ENCODE assay signal across 1 cellular context in the genomic region with DNA sequence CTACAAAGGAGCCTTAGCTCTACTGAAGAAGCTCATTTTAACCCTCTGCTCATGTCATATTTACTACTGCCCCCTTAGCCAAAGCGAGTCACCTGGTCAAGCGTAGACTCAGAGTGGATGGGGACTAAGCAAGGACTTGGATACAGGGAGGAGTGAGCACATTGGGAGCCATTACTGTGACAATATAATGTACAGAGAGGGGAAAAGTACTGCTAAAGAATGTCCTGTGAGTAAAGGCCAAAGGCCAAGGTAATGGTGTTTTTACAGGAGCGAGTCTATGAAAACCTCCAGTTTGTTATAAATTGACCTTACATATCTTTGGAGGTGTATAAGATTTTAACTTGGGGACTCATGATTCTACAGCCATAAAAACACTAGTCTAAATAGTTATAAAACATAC.
A peak's percentile ranks its signal among the peaks of the same experiment; 100 is the strongest.
TF ChIP-seq lines count a peak whose summit lies in the region.

No MANE protein-coding gene starts in this region.

TF ChIP-seq in HepG2, 621 proteins besides CTCF, POLR2A, EP300 and RAD21 (continued from another document):
- TF ChIP-seq, protein P1, sequence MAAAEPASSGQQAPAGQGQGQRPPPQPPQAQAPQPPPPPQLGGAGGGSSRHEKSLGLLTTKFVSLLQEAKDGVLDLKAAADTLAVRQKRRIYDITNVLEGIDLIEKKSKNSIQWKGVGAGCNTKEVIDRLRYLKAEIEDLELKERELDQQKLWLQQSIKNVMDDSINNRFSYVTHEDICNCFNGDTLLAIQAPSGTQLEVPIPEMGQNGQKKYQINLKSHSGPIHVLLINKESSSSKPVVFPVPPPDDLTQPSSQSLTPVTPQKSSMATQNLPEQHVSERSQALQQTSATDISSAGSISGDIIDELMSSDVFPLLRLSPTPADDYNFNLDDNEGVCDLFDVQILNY (CRISPR knock-in tag; conservative IDR thresholded peaks at IDR 0.05), result no peak
- TF ChIP-seq ISL2 (CRISPR knock-in tag; IDR thresholded peaks at IDR 0.05) (no peak), ZNF703 (CRISPR knock-in tag; IDR thresholded peaks at IDR 0.05; ENCODE audit: borderline replicate concordance) (no peak), ZSCAN21 (CRISPR knock-in tag; IDR thresholded peaks at IDR 0.05; ENCODE audit: borderline replicate concordance) (no peak), ZBTB20 (CRISPR knock-in tag; IDR thresholded peaks at IDR 0.05; ENCODE audit: borderline replicate concordance, low read depth) (no peak), NCOA1 (CRISPR knock-in tag; IDR thresholded peaks at IDR 0.05) (no peak), MED1 (CRISPR knock-in tag; IDR thresholded peaks at IDR 0.05) (peak; percentile 75), NR2F1 (CRISPR knock-in tag; IDR thresholded peaks at IDR 0.05) (peak; percentile 40 to 46; a peak in 3 of 4 replicates), PITX1 (CRISPR knock-in tag; IDR thresholded peaks at IDR 0.05) (no peak), ZNF207 (IDR thresholded peaks at IDR 0.05; ENCODE audit: borderline replicate concordance) (no peak), FOXP1 (IDR thresholded peaks at IDR 0.05) (no peak), FOXP1 (CRISPR knock-in tag; IDR thresholded peaks at IDR 0.05) (no peak), RBAK (CRISPR knock-in tag; IDR thresholded peaks at IDR 0.05) (no peak), MAF1 (CRISPR knock-in tag; IDR thresholded peaks at IDR 0.05; ENCODE audit: borderline replicate concordance) (no peak), ZNF10 (CRISPR knock-in tag; IDR thresholded peaks at IDR 0.05; ENCODE audit: borderline replicate concordance, low read depth) (no peak), ZNF101 (CRISPR knock-in tag; IDR thresholded peaks at IDR 0.05; ENCODE audit: borderline replicate concordance, low read depth) (no peak), ATF7-NPFF (CRISPR knock-in tag; IDR thresholded peaks at IDR 0.05; ENCODE audit: low read depth) (no peak), SMARCE1 (IDR thresholded peaks at IDR 0.05; ENCODE audit: borderline replicate concordance) (no peak), POGZ (CRISPR knock-in tag; IDR thresholded peaks at IDR 0.05) (no peak), SUZ12 (IDR thresholded peaks at IDR 0.05; ENCODE audit: low read depth, low read length) (no peak), ZNF510 (CRISPR knock-in tag; IDR thresholded peaks at IDR 0.05; ENCODE audit: low read depth) (no peak), FOXO1 (CRISPR knock-in tag; IDR thresholded peaks at IDR 0.05) (peak; percentile 26; the same call in 1 of the 2 replicates)
- TF ChIP-seq, protein P2, sequence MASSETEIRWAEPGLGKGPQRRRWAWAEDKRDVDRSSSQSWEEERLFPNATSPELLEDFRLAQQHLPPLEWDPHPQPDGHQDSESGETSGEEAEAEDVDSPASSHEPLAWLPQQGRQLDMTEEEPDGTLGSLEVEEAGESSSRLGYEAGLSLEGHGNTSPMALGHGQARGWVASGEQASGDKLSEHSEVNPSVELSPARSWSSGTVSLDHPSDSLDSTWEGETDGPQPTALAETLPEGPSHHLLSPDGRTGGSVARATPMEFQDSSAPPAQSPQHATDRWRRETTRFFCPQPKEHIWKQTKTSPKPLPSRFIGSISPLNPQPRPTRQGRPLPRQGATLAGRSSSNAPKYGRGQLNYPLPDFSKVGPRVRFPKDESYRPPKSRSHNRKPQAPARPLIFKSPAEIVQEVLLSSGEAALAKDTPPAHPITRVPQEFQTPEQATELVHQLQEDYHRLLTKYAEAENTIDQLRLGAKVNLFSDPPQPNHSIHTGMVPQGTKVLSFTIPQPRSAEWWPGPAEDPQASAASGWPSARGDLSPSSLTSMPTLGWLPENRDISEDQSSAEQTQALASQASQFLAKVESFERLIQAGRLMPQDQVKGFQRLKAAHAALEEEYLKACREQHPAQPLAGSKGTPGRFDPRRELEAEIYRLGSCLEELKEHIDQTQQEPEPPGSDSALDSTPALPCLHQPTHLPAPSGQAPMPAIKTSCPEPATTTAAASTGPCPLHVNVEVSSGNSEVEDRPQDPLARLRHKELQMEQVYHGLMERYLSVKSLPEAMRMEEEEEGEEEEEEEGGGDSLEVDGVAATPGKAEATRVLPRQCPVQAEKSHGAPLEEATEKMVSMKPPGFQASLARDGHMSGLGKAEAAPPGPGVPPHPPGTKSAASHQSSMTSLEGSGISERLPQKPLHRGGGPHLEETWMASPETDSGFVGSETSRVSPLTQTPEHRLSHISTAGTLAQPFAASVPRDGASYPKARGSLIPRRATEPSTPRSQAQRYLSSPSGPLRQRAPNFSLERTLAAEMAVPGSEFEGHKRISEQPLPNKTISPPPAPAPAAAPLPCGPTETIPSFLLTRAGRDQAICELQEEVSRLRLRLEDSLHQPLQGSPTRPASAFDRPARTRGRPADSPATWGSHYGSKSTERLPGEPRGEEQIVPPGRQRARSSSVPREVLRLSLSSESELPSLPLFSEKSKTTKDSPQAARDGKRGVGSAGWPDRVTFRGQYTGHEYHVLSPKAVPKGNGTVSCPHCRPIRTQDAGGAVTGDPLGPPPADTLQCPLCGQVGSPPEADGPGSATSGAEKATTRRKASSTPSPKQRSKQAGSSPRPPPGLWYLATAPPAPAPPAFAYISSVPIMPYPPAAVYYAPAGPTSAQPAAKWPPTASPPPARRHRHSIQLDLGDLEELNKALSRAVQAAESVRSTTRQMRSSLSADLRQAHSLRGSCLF (CRISPR knock-in tag; IDR thresholded peaks at IDR 0.05; ENCODE audit: borderline replicate concordance), result no peak
- TF ChIP-seq, protein P3, sequence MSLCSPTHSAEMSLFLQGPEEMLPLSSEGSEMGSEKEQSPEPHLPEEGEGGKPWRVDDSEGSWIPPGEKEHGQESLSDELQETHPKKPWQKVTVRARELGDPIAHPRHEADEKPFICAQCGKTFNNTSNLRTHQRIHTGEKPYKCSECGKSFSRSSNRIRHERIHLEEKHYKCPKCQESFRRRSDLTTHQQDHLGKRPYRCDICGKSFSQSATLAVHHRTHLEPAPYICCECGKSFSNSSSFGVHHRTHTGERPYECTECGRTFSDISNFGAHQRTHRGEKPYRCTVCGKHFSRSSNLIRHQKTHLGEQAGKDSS (CRISPR knock-in tag; IDR thresholded peaks at IDR 0.05; ENCODE audit: borderline replicate concordance, low read depth), result no peak
- TF ChIP-seq, protein P4, sequence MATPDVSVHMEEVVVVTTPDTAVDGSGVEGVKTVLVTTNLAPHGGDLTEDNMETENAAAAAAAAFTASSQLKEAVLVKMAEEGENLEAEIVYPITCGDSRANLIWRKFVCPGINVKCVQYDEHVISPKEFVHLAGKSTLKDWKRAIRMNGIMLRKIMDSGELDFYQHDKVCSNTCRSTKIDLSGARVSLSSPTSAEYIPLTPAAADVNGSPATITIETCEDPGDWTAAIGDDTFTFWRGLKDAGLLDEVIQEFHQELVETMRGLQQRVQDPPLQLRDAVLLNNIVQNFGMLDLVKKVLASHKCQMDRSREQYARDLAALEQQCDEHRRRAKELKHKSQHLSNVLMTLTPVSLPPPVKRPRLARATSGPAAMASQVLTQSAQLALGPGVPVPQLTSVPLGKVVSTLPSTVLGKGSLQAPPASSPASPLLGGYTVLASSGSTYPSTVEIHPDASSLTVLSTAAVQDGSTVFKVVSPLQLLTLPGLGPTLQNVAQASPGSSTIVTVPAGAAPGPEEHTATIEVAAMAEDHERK (CRISPR knock-in tag; IDR thresholded peaks at IDR 0.05; ENCODE audit: low read depth), result no peak
